ENCODE assay signal across 8 cellular contexts in the genomic region with DNA sequence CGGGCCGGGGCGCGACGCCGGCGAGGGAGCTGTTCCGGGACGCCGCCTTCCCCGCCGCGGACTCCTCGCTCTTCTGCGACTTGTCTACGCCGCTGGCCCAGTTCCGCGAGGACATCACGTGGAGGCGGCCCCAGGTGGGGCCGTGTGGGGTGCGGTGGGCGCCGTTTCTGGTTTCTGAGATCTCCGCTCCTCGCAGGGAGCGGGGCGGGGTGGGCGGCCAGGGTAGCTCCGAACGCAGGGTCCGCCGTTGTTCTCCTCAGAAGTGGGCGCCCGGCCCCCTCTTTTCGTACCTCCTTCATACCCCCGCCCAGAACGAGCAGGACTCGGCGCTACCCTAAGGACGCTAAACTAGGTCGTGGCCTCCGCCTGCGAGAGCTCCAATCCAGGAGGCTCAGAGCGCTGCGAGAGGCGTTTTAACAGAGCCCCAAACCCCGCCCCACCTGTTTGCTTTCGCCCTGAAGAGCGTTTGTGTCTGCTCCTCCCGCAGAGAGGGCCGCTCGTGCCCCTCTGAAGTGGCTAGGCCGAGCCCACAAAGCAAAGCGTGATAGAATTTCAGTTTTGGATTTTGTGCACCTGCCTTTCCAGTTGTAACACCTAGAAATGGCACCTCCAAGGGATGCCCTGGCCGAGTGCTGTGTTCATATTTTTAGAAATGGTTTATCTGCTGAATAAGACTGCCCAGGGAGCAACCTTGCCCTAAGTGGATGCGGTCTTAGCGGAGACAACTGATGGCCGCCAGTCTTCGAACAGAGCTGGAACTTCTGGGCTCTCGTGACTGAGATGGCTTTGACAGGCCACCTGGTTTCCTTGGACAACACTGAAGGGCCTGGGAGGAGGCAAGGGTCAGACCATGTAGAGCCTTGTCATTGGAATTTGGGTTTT. TPM values are rescaled to one million over a fixed set of nuclear protein-coding genes. Genes with fewer than 3 reads are reported as not detected.
DNase-seq lines count a peak whose midpoint lies in the region; ATAC-seq and TF ChIP-seq lines count a peak whose summit lies in the region.

No MANE protein-coding gene starts in this region.

- peaks cover 27 to 38% of the 10 kb centered on the region in 2 donors for H3K4me1 ChIP-seq in adrenal gland (replicated peaks in 1 of 2)
- H3K4me1 ChIP-seq in iPS-15b (ENCODE audit: control insufficient read depth, insufficient read depth, low read length) = peaks cover 13% of the 10 kb centered on the region

- TF ChIP-seq POLR2A in adrenal gland (IDR thresholded peaks at IDR 0.05) = no peak

- H3K27ac ChIP-seq in adrenal gland = peak overlapping the region; percentile 45 to 98 (median 78)

- H3K4me3 ChIP-seq in adrenal gland = peak overlapping the region; percentile 68 to 89 (median 84)
- H3K4me3 ChIP-seq in iPS-15b (ENCODE audit: low read depth, low read length) = peak overlapping the region; percentile 98

- WGBS in adrenal gland, 4 donors = 1 to 9% (median 3%) methylated on average over 9 to 62 of the region's 62 CpGs

- TF ChIP-seq CTCF in adrenal gland (IDR thresholded peaks at IDR 0.05) = no peak

- intact Hi-C loops in adrenal gland (cut with DNase I) = no loop called here

- peak overlapping the region; percentile 60 for H3K9ac ChIP-seq in iPS-15b (ENCODE audit: low read depth, low read length)

- DNase-seq in NCI-H187 (lab: John Stamatoyannopoulos, UW) = peak; percentile 26 to 35
- no peak for DNase-seq in NCI-H187 treated with DMSO at 0.1 percent for 48 hours (lab: John Stamatoyannopoulos, UW)
- peak; percentile 40 to 57 for DNase-seq in SHP77 (lab: John Stamatoyannopoulos, UW)
- DNase-seq in adrenal gland = peak in 5 of 7 donors; percentile 52 to 74 (median 64)
- DNase-seq in stimulated activated CD4-positive, alpha-beta T cell treated with anti-CD3 and anti-CD28 coated beads, Interleukin-15, amount 100 ng/mL, for 24 hours = peak; percentile 70
- DNase-seq in ecto neural progenitor cell (ENCODE audit: low spot score) = no peak

- peak; percentile 1 for ATAC-seq in HG03439 (IDR thresholded peaks at IDR 0.05; ENCODE audit: unreplicated experiment)

- H3K36me3 ChIP-seq in adrenal gland (replicated peaks in 1 of 2) (peaks cover 0 to 16% of the 10 kb centered on the region in 2 donors), iPS-15b (ENCODE audit: control insufficient read depth, insufficient read depth, low read length) (peaks cover 8% of the 10 kb centered on the region)

- H3K27me3 ChIP-seq in adrenal gland (no peaks in the 10 kb centered on the region), iPS-15b (ENCODE audit: control insufficient read depth, insufficient read depth, low read length) (no peaks in the 10 kb centered on the region)

- H3K9me3 ChIP-seq in adrenal gland (replicated peaks in 1 of 3) (no peaks in the 10 kb centered on the region), iPS-15b (ENCODE audit: control insufficient read depth, insufficient read depth, low read length) (no peaks in the 10 kb centered on the region)

RNA-seq across cellular contexts. Expression of gene CAPN10, which starts 0.6 kb away (rescaled TPM):
- 10 to 100 TPM; 17.3 to 41.8 (median 24.6) TPM for total RNA-seq in adrenal gland
- 100 to 1,000 TPM in 2 of 3 donors, 1 to 10 TPM in 1; 4.7 to 158 (median 102) TPM for polyA plus RNA-seq in adrenal gland

RNA-seq across cellular contexts. Expression of gene RNPEPL1, which starts 18.9 kb away (rescaled TPM):
- 10 to 100 TPM; 37.0 to 93.3 (median 59.5) TPM for total RNA-seq in adrenal gland
- polyA plus RNA-seq in adrenal gland = 100 to 1,000 TPM in 2 of 3 donors, 1 to 10 TPM in 1; 5.1 to 259 (median 110) TPM

RNA-seq across cellular contexts. Expression of gene DUSP28, which starts 27.0 kb away (rescaled TPM):
- 10 to 100 TPM in 3 of 8 donors, 1 to 10 TPM in 5; 4.9 to 22.2 (median 8.3) TPM for total RNA-seq in adrenal gland
- polyA plus RNA-seq in adrenal gland = 10 to 100 TPM in 1 of 3 donors, 1 to 10 TPM in 2; 7.2 to 14.5 (median 8.8) TPM

RNA-seq across cellular contexts. Expression of gene ANKMY1, which starts 29.4 kb away (rescaled TPM):
- 10 to 100 TPM in 5 of 8 donors, 1 to 10 TPM in 3; 7.2 to 20.3 (median 13.0) TPM for total RNA-seq in adrenal gland
- 10 to 100 TPM in 2 of 3 donors, 1 to 10 TPM in 1; 8.1 to 31.7 (median 10.0) TPM for polyA plus RNA-seq in adrenal gland

RNA-seq across cellular contexts. Expression of gene GPR35, which starts 38.1 kb away (rescaled TPM):
- total RNA-seq in adrenal gland = 1 to 10 TPM in 3 of 8 donors, under 1 TPM in 4, not detected in 1; 0.32 to 1.3 (median 0.96) TPM
- polyA plus RNA-seq in adrenal gland = 1 to 10 TPM in 2 of 3 donors, under 1 TPM in 1; 0.07 to 5.7 (median 3.5) TPM

Comparison
In these comparisons a context has a peak if more than half of its experiments do, and no peak if none do; other contexts are left out.
1. DNase-seq: peak in NCI-H187 (2 of 2), SHP77 (2 of 2), adrenal gland (5 of 7) and stimulated activated CD4-positive, alpha-beta T cell treated with anti-CD3 and anti-CD28 coated beads, Interleukin-15, amount 100 ng/mL, for 24 hours (single experiment); none in NCI-H187 treated with DMSO at 0.1 percent for 48 hours (single experiment) and ecto neural progenitor cell (single experiment).